ENCODE assay signal across 8 cellular contexts in the genomic region with DNA sequence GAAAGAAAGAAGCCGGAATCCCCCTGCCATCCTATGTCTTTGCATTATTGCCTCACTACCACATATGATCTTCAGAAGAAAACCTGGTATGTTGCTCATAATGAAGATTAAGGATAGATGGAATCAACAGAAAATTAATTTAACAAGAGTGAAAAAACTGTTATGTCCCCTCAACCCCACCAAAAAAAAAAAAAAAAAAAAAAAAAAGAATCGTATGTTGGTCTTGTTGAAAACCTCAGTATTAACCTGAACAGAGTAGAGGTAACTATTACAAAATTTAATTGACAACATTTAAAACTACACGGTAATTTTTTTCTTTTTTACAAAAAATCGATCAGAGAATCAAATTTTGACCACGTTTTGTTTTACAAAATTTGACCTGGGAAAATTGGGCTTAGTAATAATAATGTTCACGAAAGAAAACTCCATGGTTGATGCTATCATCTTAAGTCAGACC. TPM values are rescaled to one million over a fixed set of nuclear protein-coding genes. Genes with fewer than 3 reads are reported as not detected.
A peak's percentile ranks its signal among the peaks of the same experiment; 100 is the strongest.
DNase-seq lines count a peak whose midpoint lies in the region; ATAC-seq and TF ChIP-seq lines count a peak whose summit lies in the region.

No MANE protein-coding gene starts in this region.

- H3K4me3 ChIP-seq in GM12875 (ENCODE audit: low read depth, low read length) (peak overlapping the region; percentile 98), WI38 (ENCODE audit: low read depth, low read length) (peak overlapping the region; percentile 77), foreskin fibroblast (ENCODE audit: low read depth in 1 of 2, low read length in 2 of 2) (peak overlapping the region; percentile 100), skeletal muscle cell (ENCODE audit: low read depth, low read length) (peak overlapping the region; percentile 91)

- TF ChIP-seq CTCF in GM12875 (IDR thresholded peaks at IDR 0.05; ENCODE audit: borderline replicate concordance, insufficient read depth, low read depth, low read length), result no peak
- no peak for TF ChIP-seq CTCF in WI38 (IDR thresholded peaks at IDR 0.05; ENCODE audit: low read depth, low read length)
- no peak for TF ChIP-seq CTCF in foreskin fibroblast (IDR thresholded peaks at IDR 0.05; ENCODE audit: low read depth, low read length)
- no peak for TF ChIP-seq CTCF in GM10248 (IDR thresholded peaks at IDR 0.05; ENCODE audit: control extremely low read depth, extremely low read depth, low read depth, missing control alignments)

- no peak for DNase-seq in foreskin fibroblast
- DNase-seq in skeletal muscle cell (ENCODE audit: low read depth), result no peak
- no peak for DNase-seq in GM10248 (ENCODE audit: extremely low spot score)
- DNase-seq in mucosa of gallbladder (ENCODE audit: low spot score), result no peak
- DNase-seq in pons (ENCODE audit: low spot score), result no peak

- ATAC-seq in HG02642 (IDR thresholded peaks at IDR 0.05; ENCODE audit: poor library complexity, unreplicated experiment), result no peak

- CTCF ChIA-PET in GM10248 (lab: Yijun Ruan, JAX), result interaction anchor here (0.7 to 2.9 kb wide), 27 partner anchors 8 to 438 kb away, joined by 3 to 14 read pairs (median 5); a partner anchor contains a TSS

- POLR2A ChIA-PET in GM10248 (lab: Yijun Ruan, JAX), result interaction anchor here (0.6 kb wide), 1 partner anchor 34 kb away, joined by 6 read pairs; no protein-coding TSS in a partner anchor

RNA-seq across cellular contexts. Expression of a gene that starts 0.8 kb away (rescaled TPM):
- total RNA-seq in mucosa of gallbladder, result 253 TPM

RNA-seq across cellular contexts. Expression of a gene that starts 29.2 kb away (rescaled TPM):
- 32.8 TPM for total RNA-seq in mucosa of gallbladder
